29 cellular contexts compared by ENCODE assay signal in genomic region chr16:78488461-78488860, GRCh38.
"Had no signal": no experiment of that assay in that cellular context is flagged by ENCODE, and none has a peak within 500 bp of the region (broad histone marks: within the 10 kb centered on the region; RNA-seq: fewer than 3 reads in every experiment).

No MANE protein-coding gene starts in this region.

- H3K4me3 ChIP-seq: adrenal gland, body of pancreas, breast epithelium had no signal

- H3K36me3 ChIP-seq: adrenal gland, brain microvascular endothelial cell, breast epithelium had no signal

- DNase-seq: activated B cell treated with CpG ODN at 0.5 μM for 24 hours; activated CD4-positive, alpha-beta memory T cell treated with anti-CD3 and anti-CD28 coated beads for 36 hours; activated CD4-positive, alpha-beta T cell treated with anti-CD3 and anti-CD28 coated beads for 4 hours; activated CD4-positive, alpha-beta T cell treated with anti-CD3 and anti-CD28 coated beads, Interleukin-2, amount 10 ng/mL, durations not matched to agents 24 days and 14 days; activated CD4-positive, alpha-beta T cell treated with anti-CD3 and anti-CD28 coated beads, Interleukin-2, amount 50 U/mL, for 1 hour; activated CD4-positive, alpha-beta T cell treated with anti-CD3 and anti-CD28 coated beads, Interleukin-2, amount 50 U/mL, for 4 hours; activated CD4-positive, CD25-positive, alpha-beta regulatory T cell treated with anti-CD3 and anti-CD28 coated beads, Interleukin-2, amount 50 U/mL, for 72 hours; activated CD8-positive, alpha-beta memory T cell treated with anti-CD3 and anti-CD28 coated beads, Interleukin-2, amount 50 U/mL, for 4 hours; activated CD8-positive, alpha-beta T cell treated with anti-CD3 and anti-CD28 coated beads for 36 hours; activated effector memory CD4-positive, alpha-beta T cell treated with anti-CD3 and anti-CD28 coated beads, Interleukin-2, amount 50 U/mL, for 16 hours; activated gamma-delta T cell treated with Interleukin-2 at 50 U/mL for 16 hours; activated naive CD4-positive, alpha-beta T cell; activated naive CD4-positive, alpha-beta T cell treated with anti-CD3 and anti-CD28 coated beads for 36 hours; activated naive CD4-positive, alpha-beta T cell treated with anti-CD3 and anti-CD28 coated beads, Interleukin-2, amount 50 U/mL, for 16 hours; activated naive CD8-positive, alpha-beta T cell treated with anti-CD3 and anti-CD28 coated beads for 36 hours; activated T-cell treated with anti-CD3 and anti-CD28 coated beads for 4 hours; activated T-cell treated with anti-CD3 and anti-CD28 coated beads, Interleukin-2, amount 50 U/mL, for 1 hour; activated T-cell treated with anti-CD3 and anti-CD28 coated beads, Interleukin-2, amount 50 U/mL, for 4 hours; activated T-cell treated with anti-CD3 and anti-CD28 coated beads, Interleukin-2, amount 50 U/mL, for 72 hours; adrenal gland; amniotic stem cell; aorta; body of pancreas; brain microvascular endothelial cell; central memory CD4-positive, alpha-beta T cell; T-helper 2 cell; T-helper 9 cell had no signal

- H3K27ac ChIP-seq: adrenal gland, body of pancreas, brain microvascular endothelial cell, breast epithelium, VCaP had no signal

- H3K4me1 ChIP-seq: adrenal gland, body of pancreas, breast epithelium had no signal

- H3K27me3 ChIP-seq: adrenal gland, body of pancreas, brain microvascular endothelial cell, breast epithelium had no signal

- H3K9me3 ChIP-seq: adrenal gland, body of pancreas, breast epithelium had no signal
